Comparison of ENCODE assay signal across 40 cellular contexts in genomic region chr13:69567514-69567913, GRCh38.
"Had no signal": no experiment of that assay in that cellular context is flagged by ENCODE, and none has a peak within 500 bp of the region (broad histone marks: within the 10 kb centered on the region; RNA-seq: fewer than 3 reads in every experiment).

No MANE protein-coding gene starts in this region.

- H3K27me3 ChIP-seq: adrenal gland, ascending aorta, body of pancreas, brain microvascular endothelial cell, breast epithelium, cardiac muscle cell had no signal

- H3K36me3 ChIP-seq: adrenal gland, ascending aorta, brain microvascular endothelial cell, breast epithelium, cardiac muscle cell had no signal

- FAIRE-seq: astrocyte, bronchial epithelial cell had no signal

- H3K27ac Mint-ChIP-seq: activated naive CD4-positive, alpha-beta T cell treated with anti-CD3 and anti-CD28 coated beads for 36 hours; activated naive CD4-positive, alpha-beta T cell treated with anti-CD3 and anti-CD28 coated beads, Interleukin-2, amount 10 ng/mL, durations not matched to agents 7 days and 5 days; activated naive CD4-positive, alpha-beta T cell treated with anti-CD3 and anti-CD28 coated beads, Interleukin-2, amount 50 U/mL, for 24 hours; activated naive CD4-positive, alpha-beta T cell treated with anti-CD3 and anti-CD28 coated beads, Interleukin-2, amount 50 U/mL, for 72 hours; activated naive CD8-positive, alpha-beta T cell; activated naive CD8-positive, alpha-beta T cell treated with anti-CD3 and anti-CD28 coated beads for 36 hours; activated naive CD8-positive, alpha-beta T cell treated with anti-CD3 and anti-CD28 coated beads, Interleukin-2, amount 10 ng/mL, durations not matched to agents 7 days and 5 days; activated naive CD8-positive, alpha-beta T cell treated with anti-CD3 and anti-CD28 coated beads, Interleukin-2, amount 50 U/mL, for 24 hours; activated T-cell treated with anti-CD3 and anti-CD28 coated beads, Interleukin-2, amount 50 U/mL, for 24 hours; activated T-cell treated with anti-CD3 and anti-CD28 coated beads, Interleukin-2, amount 50 U/mL, for 72 hours; activated T-helper 1 cell treated with anti-CD3 and anti-CD28 coated beads, Interleukin-12 subunit alpha, Interleukin-12 subunit beta, Interleukin-2, Interleukin-4 antibody, amounts not matched to agents 30 ng/mL and 10 ng/mL and 1 ng/mL, durations not matched to agents 14 hours and 24 hours and 36 hours; activated T-helper 17 cell treated with anti-CD3 and anti-CD28 coated beads, Interleukin-2, amount 50 U/mL, for 72 hours; activated T-helper 2 cell treated with anti-CD3 and anti-CD28 coated beads, Interferon-gamma antibody, Interleukin-2, Interleukin-4, amounts not matched to agents 10 μg/mL and 5 μg/mL and 100 μg/mL, durations not matched to agents 14 hours and 24 hours and 36 hours; brain had no signal

- H3K9me3 ChIP-seq: adrenal gland, ascending aorta, body of pancreas, breast epithelium had no signal

- H3K27me3 Mint-ChIP-seq: activated naive CD4-positive, alpha-beta T cell treated with anti-CD3 and anti-CD28 coated beads, Interleukin-2, amount 10 ng/mL, durations not matched to agents 7 days and 5 days; activated naive CD4-positive, alpha-beta T cell treated with anti-CD3 and anti-CD28 coated beads, Interleukin-2, amount 50 U/mL, for 24 hours; activated naive CD8-positive, alpha-beta T cell; activated naive CD8-positive, alpha-beta T cell treated with anti-CD3 and anti-CD28 coated beads for 36 hours; activated naive CD8-positive, alpha-beta T cell treated with anti-CD3 and anti-CD28 coated beads, Interleukin-2, amount 10 ng/mL, durations not matched to agents 7 days and 5 days; activated naive CD8-positive, alpha-beta T cell treated with anti-CD3 and anti-CD28 coated beads, Interleukin-2, amount 50 U/mL, for 24 hours; activated T-cell treated with anti-CD3 and anti-CD28 coated beads, Interleukin-2, amount 50 U/mL, for 24 hours; activated T-helper 17 cell treated with anti-CD3 and anti-CD28 coated beads, Interleukin-2, amount 50 U/mL, for 72 hours; central memory CD8-positive, alpha-beta T cell had no signal

- ATAC-seq: activated naive CD4-positive, alpha-beta T cell treated with anti-CD3 and anti-CD28 coated beads, Interleukin-2, amount 50 U/mL, for 72 hours; activated naive CD8-positive, alpha-beta T cell treated with anti-CD3 and anti-CD28 coated beads, Interleukin-2, amount 50 U/mL, for 24 hours; activated T-cell treated with anti-CD3 and anti-CD28 coated beads, Interleukin-2, amount 50 U/mL, for 4 hours; activated T-cell treated with anti-CD3 and anti-CD28 coated beads, Interleukin-2, amount 50 U/mL, for 72 hours; activated T-helper 17 cell treated with anti-CD3 and anti-CD28 coated beads, Interleukin-2, amount 50 U/mL, for 72 hours; body of pancreas had no signal

- H3K4me3 ChIP-seq: adrenal gland, ascending aorta, body of pancreas, breast epithelium, cardiac muscle cell had no signal

- DNase-seq: activated effector memory CD4-positive, alpha-beta T cell treated with anti-CD3 and anti-CD28 coated beads, Interleukin-2, amount 50 U/mL, for 16 hours; activated effector memory CD4-positive, alpha-beta T cell treated with Interleukin-2 at 50 U/mL for 16 hours; activated gamma-delta T cell; activated gamma-delta T cell treated with Interleukin-2 at 50 U/mL for 16 hours; activated naive CD4-positive, alpha-beta T cell; activated naive CD4-positive, alpha-beta T cell treated with anti-CD3 and anti-CD28 coated beads for 36 hours; activated naive CD4-positive, alpha-beta T cell treated with anti-CD3 and anti-CD28 coated beads, Interleukin-2, amount 10 ng/mL, durations not matched to agents 7 days and 5 days; activated naive CD4-positive, alpha-beta T cell treated with anti-CD3 and anti-CD28 coated beads, Interleukin-2, amount 50 U/mL, for 16 hours; activated naive CD4-positive, alpha-beta T cell treated with Interleukin-2 at 50 U/mL for 16 hours; activated naive CD8-positive, alpha-beta T cell treated with anti-CD3 and anti-CD28 coated beads for 36 hours; activated naive CD8-positive, alpha-beta T cell treated with anti-CD3 and anti-CD28 coated beads, Interleukin-2, amount 10 ng/mL, durations not matched to agents 7 days and 5 days; activated naive CD8-positive, alpha-beta T cell treated with anti-CD3 and anti-CD28 coated beads, Interleukin-2, amount 50 U/mL, for 24 hours; activated T-cell treated with anti-CD3 and anti-CD28 coated beads, Interleukin-2, amount 50 U/mL, for 1 hour; activated T-cell treated with anti-CD3 and anti-CD28 coated beads, Interleukin-2, amount 50 U/mL, for 24 hours; activated T-cell treated with anti-CD3 and anti-CD28 coated beads, Interleukin-2, amount 50 U/mL, for 4 hours; activated T-cell treated with anti-CD3 and anti-CD28 coated beads, Interleukin-2, amount 50 U/mL, for 48 hours; activated T-cell treated with anti-CD3 and anti-CD28 coated beads, Interleukin-2, amount 50 U/mL, for 72 hours; adrenal gland; amniotic stem cell; amygdala; anterior cingulate cortex; aorta; body of pancreas; brain microvascular endothelial cell; caudate nucleus; central memory CD4-positive, alpha-beta T cell; cerebellar nuclear complex had no signal

- H3K36me3 Mint-ChIP-seq: activated naive CD4-positive, alpha-beta T cell treated with anti-CD3 and anti-CD28 coated beads, Interleukin-2, amount 10 ng/mL, durations not matched to agents 7 days and 5 days; activated naive CD4-positive, alpha-beta T cell treated with anti-CD3 and anti-CD28 coated beads, Interleukin-2, amount 50 U/mL, for 24 hours; activated naive CD4-positive, alpha-beta T cell treated with anti-CD3 and anti-CD28 coated beads, Interleukin-2, amount 50 U/mL, for 72 hours; activated naive CD8-positive, alpha-beta T cell; activated naive CD8-positive, alpha-beta T cell treated with anti-CD3 and anti-CD28 coated beads for 36 hours; activated naive CD8-positive, alpha-beta T cell treated with anti-CD3 and anti-CD28 coated beads, Interleukin-2, amount 10 ng/mL, durations not matched to agents 7 days and 5 days; brain had no signal

- H3K27ac ChIP-seq: adrenal gland, ascending aorta, body of pancreas, brain microvascular endothelial cell, breast epithelium, cardiac muscle cell had no signal

- H3K4me3 Mint-ChIP-seq: activated naive CD4-positive, alpha-beta T cell treated with anti-CD3 and anti-CD28 coated beads for 36 hours; activated naive CD4-positive, alpha-beta T cell treated with anti-CD3 and anti-CD28 coated beads, Interleukin-2, amount 10 ng/mL, durations not matched to agents 7 days and 5 days; activated naive CD4-positive, alpha-beta T cell treated with anti-CD3 and anti-CD28 coated beads, Interleukin-2, amount 50 U/mL, for 24 hours; activated naive CD8-positive, alpha-beta T cell; activated naive CD8-positive, alpha-beta T cell treated with anti-CD3 and anti-CD28 coated beads for 36 hours; activated naive CD8-positive, alpha-beta T cell treated with anti-CD3 and anti-CD28 coated beads, Interleukin-2, amount 10 ng/mL, durations not matched to agents 7 days and 5 days; activated naive CD8-positive, alpha-beta T cell treated with anti-CD3 and anti-CD28 coated beads, Interleukin-2, amount 50 U/mL, for 24 hours; activated T-cell treated with anti-CD3 and anti-CD28 coated beads, Interleukin-2, amount 50 U/mL, for 24 hours; activated T-cell treated with anti-CD3 and anti-CD28 coated beads, Interleukin-2, amount 50 U/mL, for 4 hours; activated T-cell treated with anti-CD3 and anti-CD28 coated beads, Interleukin-2, amount 50 U/mL, for 72 hours; activated T-helper 1 cell treated with anti-CD3 and anti-CD28 coated beads, Interleukin-12 subunit alpha, Interleukin-12 subunit beta, Interleukin-2, Interleukin-4 antibody, amounts not matched to agents 30 ng/mL and 10 ng/mL and 1 ng/mL, durations not matched to agents 14 hours and 24 hours and 36 hours; activated T-helper 17 cell treated with anti-CD3 and anti-CD28 coated beads, Interleukin-2, amount 50 U/mL, for 72 hours; brain; central memory CD8-positive, alpha-beta T cell had no signal

- H3K9me3 Mint-ChIP-seq: activated naive CD4-positive, alpha-beta T cell treated with anti-CD3 and anti-CD28 coated beads, Interleukin-2, amount 10 ng/mL, durations not matched to agents 7 days and 5 days; activated naive CD4-positive, alpha-beta T cell treated with anti-CD3 and anti-CD28 coated beads, Interleukin-2, amount 50 U/mL, for 24 hours; activated naive CD8-positive, alpha-beta T cell treated with anti-CD3 and anti-CD28 coated beads, Interleukin-2, amount 10 ng/mL, durations not matched to agents 7 days and 5 days; activated T-helper 1 cell treated with anti-CD3 and anti-CD28 coated beads, Interleukin-12 subunit alpha, Interleukin-12 subunit beta, Interleukin-2, Interleukin-4 antibody, amounts not matched to agents 30 ng/mL and 10 ng/mL and 1 ng/mL, durations not matched to agents 14 hours and 24 hours and 36 hours; activated T-helper 17 cell treated with anti-CD3 and anti-CD28 coated beads, Interleukin-2, amount 50 U/mL, for 72 hours had no signal

- H3K4me1 ChIP-seq: adrenal gland, ascending aorta, body of pancreas, breast epithelium had no signal

- H3K4me1 Mint-ChIP-seq: activated naive CD4-positive, alpha-beta T cell treated with anti-CD3 and anti-CD28 coated beads, Interleukin-2, amount 10 ng/mL, durations not matched to agents 7 days and 5 days; activated naive CD4-positive, alpha-beta T cell treated with anti-CD3 and anti-CD28 coated beads, Interleukin-2, amount 50 U/mL, for 24 hours; activated naive CD8-positive, alpha-beta T cell treated with anti-CD3 and anti-CD28 coated beads for 36 hours; activated naive CD8-positive, alpha-beta T cell treated with anti-CD3 and anti-CD28 coated beads, Interleukin-2, amount 10 ng/mL, durations not matched to agents 7 days and 5 days; activated naive CD8-positive, alpha-beta T cell treated with anti-CD3 and anti-CD28 coated beads, Interleukin-2, amount 50 U/mL, for 24 hours; activated T-helper 17 cell treated with anti-CD3 and anti-CD28 coated beads, Interleukin-2, amount 50 U/mL, for 72 hours; brain; central memory CD8-positive, alpha-beta T cell had no signal
